ENCODE assay signal across 1 cellular context in the genomic region with DNA sequence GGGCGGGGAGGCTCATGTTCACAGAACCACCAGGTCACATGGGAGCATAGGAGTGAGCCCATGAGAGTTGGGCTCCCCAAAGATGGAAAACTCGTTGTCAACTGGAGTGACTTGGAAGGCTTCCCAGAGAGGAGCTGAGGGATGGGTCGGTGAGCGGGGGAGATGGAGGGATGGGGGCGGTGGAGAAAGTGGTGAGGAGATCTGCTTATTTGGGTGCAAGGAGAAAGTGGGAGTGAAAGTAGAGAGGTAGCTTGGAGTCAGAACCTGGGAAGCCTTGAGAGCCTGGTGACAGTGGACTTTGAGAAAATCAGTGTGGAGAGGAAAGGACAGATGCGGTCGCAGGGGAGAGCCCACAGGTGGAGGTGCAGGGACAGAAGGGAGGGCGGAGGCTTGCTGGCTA.
TF ChIP-seq lines count a peak whose summit lies in the region.

No MANE protein-coding gene starts in this region.

TF ChIP-seq in GM23338, 12 proteins besides CTCF, POLR2A, EP300 and RAD21 (continued from another document):
- TF ChIP-seq ZNF331 (CRISPR knock-in tag; IDR thresholded peaks at IDR 0.05; ENCODE audit: low read depth) (no peak), POLR2AphosphoS5 (IDR thresholded peaks at IDR 0.05; ENCODE audit: low read depth) (no peak)
